8 cellular contexts compared by ENCODE assay signal in the genomic region with DNA sequence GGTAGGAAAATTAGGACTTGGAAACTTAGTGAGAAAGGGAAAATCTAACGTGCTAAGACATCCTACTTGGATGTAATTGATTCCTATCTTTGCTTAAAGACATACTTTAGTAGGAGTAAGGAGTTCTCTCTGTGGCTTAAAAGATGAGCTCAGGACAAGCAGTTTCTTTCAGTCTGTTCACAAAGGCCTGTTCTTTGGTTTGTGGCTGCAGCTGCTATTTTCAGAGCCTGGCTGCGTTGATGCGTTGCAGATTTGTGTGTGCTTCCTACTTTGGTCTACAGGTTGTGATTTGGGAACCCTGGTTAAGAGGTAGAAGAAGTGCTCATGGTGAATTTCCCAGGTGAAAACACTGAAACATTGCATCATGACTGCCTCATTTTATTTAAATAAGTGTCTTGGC. TPM values are rescaled to one million over a fixed set of nuclear protein-coding genes. Genes with fewer than 3 reads are reported as not detected.
DNase-seq lines count a peak whose midpoint lies in the region; ATAC-seq lines count a peak whose summit lies in the region.
"Not testable (repeated sequence)": the region's sequence is repeated elsewhere in the genome, so short reads cannot be mapped to it uniquely, and the experiment has no call there.

No MANE protein-coding gene starts in this region.

- not testable (repeated sequence) for H3K79me2 ChIP-seq in Karpas-422 (ENCODE audit: low read length)

- not testable (repeated sequence) for H3K4me1 Mint-ChIP-seq in effector memory CD8-positive, alpha-beta T cell (ENCODE audit: low read depth in 2 of 2)

- H3K9me3 ChIP-seq in Karpas-422 (ENCODE audit: low read length): not testable (repeated sequence)

- peak overlapping the region; percentile 19 to 45 for H3K4me3 Mint-ChIP-seq in effector memory CD8-positive, alpha-beta T cell

- not testable (repeated sequence) for H3K36me3 ChIP-seq in Karpas-422 (ENCODE audit: insufficient read depth, low read length)

- not testable (repeated sequence) for H3K9me2 ChIP-seq in Karpas-422 (replicated peaks; ENCODE audit: insufficient read depth, low read length)

- peak overlapping the region; percentile 99 for H3K27ac ChIP-seq in Karpas-422 (ENCODE audit: low read length)

- not testable (repeated sequence) for H2AFZ ChIP-seq in Karpas-422 (ENCODE audit: low read length)

- H4K20me1 ChIP-seq in Karpas-422 (ENCODE audit: insufficient read depth, low read depth, low read length): not testable (repeated sequence)

- H3K4me1 ChIP-seq in Karpas-422 (ENCODE audit: low read length): peaks cover 40% of the 10 kb centered on the region

- H3K9ac ChIP-seq in Karpas-422 (ENCODE audit: low read length): peak overlapping the region; percentile 61

- H3K4me3 ChIP-seq in GM08714 (ENCODE audit: low read length) (peak overlapping the region; percentile 46; the same call in 1 of the 2 replicates), Karpas-422 (ENCODE audit: low read length) (peak overlapping the region; percentile 52)

- ATAC-seq in GM18870 (IDR thresholded peaks at IDR 0.05; ENCODE audit: unreplicated experiment): peak; percentile 51
- ATAC-seq in GM21360 (IDR thresholded peaks at IDR 0.05; ENCODE audit: unreplicated experiment): peak; percentile 45
- peak; percentile 60 for ATAC-seq in HG02623 (IDR thresholded peaks at IDR 0.05; ENCODE audit: unreplicated experiment)
- ATAC-seq in HG03095 (IDR thresholded peaks at IDR 0.05; ENCODE audit: unreplicated experiment): peak; percentile 57
- peak; percentile 41 for ATAC-seq in effector memory CD8-positive, alpha-beta T cell (replicated peaks)

- H3K4me2 ChIP-seq in Karpas-422 (ENCODE audit: low read depth, low read length, poor library complexity, severe bottlenecking): peak overlapping the region; percentile 71

- peak; percentile 79 for DNase-seq in Karpas-422
- not testable (repeated sequence) for DNase-seq in effector memory CD8-positive, alpha-beta T cell
- DNase-seq in superior temporal gyrus (ENCODE audit: extremely low spot score): peak; percentile 25

- not testable (repeated sequence) for H3K27me3 ChIP-seq in Karpas-422 (ENCODE audit: low read length)

- peaks cover 13% of the 10 kb centered on the region for H3K36me3 Mint-ChIP-seq in effector memory CD8-positive, alpha-beta T cell (ENCODE audit: insufficient read depth)

- H3K27me3 Mint-ChIP-seq in effector memory CD8-positive, alpha-beta T cell: not testable (repeated sequence)

- not testable (repeated sequence) for H3K9me3 Mint-ChIP-seq in effector memory CD8-positive, alpha-beta T cell

- peak overlapping the region; percentile 30 to 80 for H3K27ac Mint-ChIP-seq in effector memory CD8-positive, alpha-beta T cell

RNA-seq across cellular contexts. Expression of a gene that starts 24.5 kb away (rescaled TPM):
- 48.6 and 63.3 TPM in 2 replicates for total RNA-seq in Karpas-422 (2014; rRNA removed; shearing (Covaris generic); ENCODE audit: low replicate concordance)

RNA-seq across cellular contexts. Expression of a gene that starts 30.4 kb away (rescaled TPM):
- total RNA-seq in Karpas-422 (2014; rRNA removed; shearing (Covaris generic); ENCODE audit: low replicate concordance): 14.4 and 17.9 TPM in 2 replicates
